In genomic region chr10:21570761-21571521, GRCh38 we compare ENCODE assay signal across 1 cellular context.
A peak's percentile ranks its signal among the peaks of the same experiment; 100 is the strongest.
TF ChIP-seq lines count a peak whose summit lies in the region.

No MANE protein-coding gene starts in this region.

TF ChIP-seq in HepG2, 621 proteins besides CTCF, POLR2A, EP300 and RAD21 (continued from another document):
- peak; percentile 94; the same call in 1 of the 2 replicates for TF ChIP-seq AHDC1 (CRISPR knock-in tag; IDR thresholded peaks at IDR 0.05; ENCODE audit: borderline replicate concordance)
TF ChIP-seq in HepG2: peak in this region for 50.
